Comparison of ENCODE assay signal across 1 cellular context in genomic region chr10:107011113-107011512, GRCh38.
TF ChIP-seq lines count a peak whose summit lies in the region.

No MANE protein-coding gene starts in this region.

TF ChIP-seq in H1, 55 proteins besides CTCF, POLR2A, EP300 and RAD21:
- TF ChIP-seq RFX5 (IDR thresholded peaks at IDR 0.05; ENCODE audit: borderline replicate concordance, low read depth, low read length) (no peak), JUN (IDR thresholded peaks at IDR 0.05; ENCODE audit: low read depth, low read length) (no peak), MAFK (IDR thresholded peaks at IDR 0.05; ENCODE audit: low read depth, low read length) (no peak), PHF8 (conservative IDR thresholded peaks at IDR 0.05; ENCODE audit: low read depth, low read length) (no peak), RBBP5 (IDR thresholded peaks at IDR 0.05; ENCODE audit: borderline replicate concordance, low read depth, low read length) (no peak), SRF (IDR thresholded peaks at IDR 0.05; ENCODE audit: low read depth, low read length) (no peak), TAF1 (IDR thresholded peaks at IDR 0.05; ENCODE audit: low read depth, low read length) (no peak), POLR2AphosphoS5 (IDR thresholded peaks at IDR 0.05; ENCODE audit: low read depth, low read length) (no peak), KDM4A (IDR thresholded peaks at IDR 0.05; ENCODE audit: low read depth, low read length, severe bottlenecking) (no peak), HDAC2 (IDR thresholded peaks at IDR 0.05; ENCODE audit: borderline replicate concordance in 1 of 2, low read depth in 2 of 2, low read length in 2 of 2) (no peak), FOSL1 (IDR thresholded peaks at IDR 0.05; ENCODE audit: insufficient read depth, low read depth, low read length) (no peak), E2F6 (IDR thresholded peaks at IDR 0.05) (no peak)
